Comparison of ENCODE assay signal across 20 cellular contexts in genomic region chr2:196173505-196173904, GRCh38. TPM values are rescaled to one million over a fixed set of nuclear protein-coding genes. Genes with fewer than 3 reads are reported as not detected.
DNase-seq lines count a peak whose midpoint lies in the region; ATAC-seq, FAIRE-seq and TF ChIP-seq lines count a peak whose summit lies in the region.
"Had no signal": no experiment of that assay in that cellular context is flagged by ENCODE, and none has a peak within 500 bp of the region (broad histone marks: within the 10 kb centered on the region; RNA-seq: fewer than 3 reads in every experiment).

No MANE protein-coding gene starts in this region.

- peaks cover 0 to 2% (median 0%) of the 10 kb centered on the region in 8 donors for H3K9me3 Mint-ChIP-seq in CD4-positive, alpha-beta memory T cell
- H3K9me3 Mint-ChIP-seq in IgD-negative memory B cell, result no peaks in the 10 kb centered on the region
- H3K9me3 Mint-ChIP-seq in activated CD8-positive, alpha-beta T cell treated with anti-CD3 and anti-CD28 coated beads, Interleukin-2, amount 10 ng/mL, durations not matched to agents 7 days and 5 days (ENCODE audit: insufficient read depth), result no peaks in the 10 kb centered on the region
- H3K9me3 Mint-ChIP-seq: dendritic cell treated with granulocyte-macrophage colony-stimulating factor and Interleukin-4, amounts not matched to agents 40 ng/mL and 50 ng/mL, for 4 days; HFFc6 had no signal

- TF ChIP-seq EP300 in HepG2 (IDR thresholded peaks at IDR 0.05; ENCODE audit: low read depth in 2 of 2, low read length in 2 of 2), result no peak
- TF ChIP-seq EP300 in HepG2 (CRISPR knock-in tag; IDR thresholded peaks at IDR 0.05; ENCODE audit: borderline replicate concordance), result no peak

- intact Hi-C loops in CD4-positive, alpha-beta memory T cell (cut with micrococcal nuclease), result loop anchor here (5.0 to 10.0 kb wide), 2 partner anchors 516 to 609 kb away; partner anchors contain the start of gene SLC39A10
- intact Hi-C loops in kidney (cut with DNase I) (no loop called here), HepG2 (cut with micrococcal nuclease; ENCODE audit: unreplicated experiment) (loop anchor here (5.0 kb wide), 1 partner anchor 106 kb away; the partner anchor contains the start of gene DNAH7)

- H3K79me2 ChIP-seq in HepG2 (ENCODE audit: insufficient read depth, low read length), result no peaks in the 10 kb centered on the region

- peaks cover 46 to 67% (median 53%) of the 10 kb centered on the region in 4 donors for H3K4me1 Mint-ChIP-seq in CD4-positive, alpha-beta memory T cell
- peaks cover 40 to 48% (median 47%) of the 10 kb centered on the region in 3 donors for H3K4me1 Mint-ChIP-seq in IgD-negative memory B cell
- peaks cover 50% of the 10 kb centered on the region for H3K4me1 Mint-ChIP-seq in activated CD8-positive, alpha-beta T cell treated with anti-CD3 and anti-CD28 coated beads, Interleukin-2, amount 10 ng/mL, durations not matched to agents 7 days and 5 days (ENCODE audit: low read depth)

- no peaks in the 10 kb centered on the region for H3K27me3 Mint-ChIP-seq in CD4-positive, alpha-beta memory T cell
- no peaks in the 10 kb centered on the region for H3K27me3 Mint-ChIP-seq in IgD-negative memory B cell
- no peaks in the 10 kb centered on the region for H3K27me3 Mint-ChIP-seq in activated CD8-positive, alpha-beta T cell treated with anti-CD3 and anti-CD28 coated beads, Interleukin-2, amount 10 ng/mL, durations not matched to agents 7 days and 5 days (ENCODE audit: low read depth)

- ATAC-seq in activated CD8-positive, alpha-beta T cell treated with anti-CD3 and anti-CD28 coated beads, Interleukin-2, amount 10 ng/mL, durations not matched to agents 7 days and 5 days, result no peak
- no peak for ATAC-seq in HepG2
- ATAC-seq: GM12878, left cardiac atrium, psoas muscle had no signal

- FAIRE-seq in kidney (lab: Jason Lieb, UNC) (no peak), HepG2 (lab: Jason Lieb, UNC) (no peak)
- FAIRE-seq: GM12878 had no signal

- no peak overlapping the region for H3K9ac ChIP-seq in kidney (ENCODE audit: low read length in 2 of 2)
- no peak overlapping the region for H3K9ac ChIP-seq in HepG2 (ENCODE audit: insufficient read depth, low read depth, low read length)
- H3K9ac ChIP-seq: BLaER1 had no signal

- peak overlapping the region in 1 of 2 donors; percentile 87 for H3K4me3 ChIP-seq in CD4-positive, alpha-beta memory T cell (ENCODE audit: low read length in 2 of 2)
- no peak overlapping the region for H3K4me3 ChIP-seq in brain microvascular endothelial cell (ENCODE audit: low read depth, low read length)
- H3K4me3 ChIP-seq in kidney (ENCODE audit: low read length in 2 of 2), result no peak overlapping the region
- H3K4me3 ChIP-seq in HepG2 (replicated peaks in 1 of 3; ENCODE audit: insufficient read depth in 1 of 3, low read depth in 2 of 3, low read length in 3 of 3), result no peak overlapping the region
- H3K4me3 ChIP-seq: BLaER1, GM12878, MG63, psoas muscle, tibial artery had no signal

- H3K36me3 ChIP-seq in CD4-positive, alpha-beta memory T cell (ENCODE audit: insufficient read depth, low read length), result no peaks in the 10 kb centered on the region
- H3K36me3 ChIP-seq in brain microvascular endothelial cell (replicated peaks), result peaks cover 3% of the 10 kb centered on the region
- no peaks in the 10 kb centered on the region for H3K36me3 ChIP-seq in kidney (ENCODE audit: control insufficient read depth in 1 of 2, insufficient read depth in 2 of 2, low read length in 2 of 2)
- no peaks in the 10 kb centered on the region for H3K36me3 ChIP-seq in HepG2 (replicated peaks in 1 of 2; ENCODE audit: control insufficient read depth in 1 of 2, insufficient read depth in 2 of 2, low read length in 2 of 2)
- H3K36me3 ChIP-seq: BLaER1, esophagus squamous epithelium, tibial artery had no signal

- no peak for TF ChIP-seq POLR2A in HepG2 (IDR thresholded peaks at IDR 0.05; ENCODE audit: insufficient read depth in 1 of 2, low read depth in 2 of 2, low read length in 2 of 2)

- peaks cover 17 to 22% of the 10 kb centered on the region in 2 donors for H3K36me3 Mint-ChIP-seq in CD4-positive, alpha-beta memory T cell
- peaks cover 7% of the 10 kb centered on the region for H3K36me3 Mint-ChIP-seq in IgD-negative memory B cell
- peaks cover 55% of the 10 kb centered on the region for H3K36me3 Mint-ChIP-seq in activated CD8-positive, alpha-beta T cell treated with anti-CD3 and anti-CD28 coated beads, Interleukin-2, amount 10 ng/mL, durations not matched to agents 7 days and 5 days (ENCODE audit: low read depth)

- H3K27ac Mint-ChIP-seq in CD4-positive, alpha-beta memory T cell, result peak overlapping the region; percentile 89 to 97 (median 91)
- H3K27ac Mint-ChIP-seq in IgD-negative memory B cell, result peak overlapping the region; percentile 88 to 97 (median 88)
- peak overlapping the region; percentile 85 for H3K27ac Mint-ChIP-seq in activated CD8-positive, alpha-beta T cell treated with anti-CD3 and anti-CD28 coated beads, Interleukin-2, amount 10 ng/mL, durations not matched to agents 7 days and 5 days
- H3K27ac Mint-ChIP-seq: dendritic cell treated with granulocyte-macrophage colony-stimulating factor and Interleukin-4, amounts not matched to agents 40 ng/mL and 50 ng/mL, for 4 days; HFFc6 had no signal

- in situ Hi-C loops in brain microvascular endothelial cell (cut with HindIII; ENCODE audit: low pct_ligation_motif_present, low sequenced_read_pairs), result no loop called here
- in situ Hi-C loops in HepG2 (cut with HindIII; ENCODE audit: extremely low pct_ligation_motif_present, low pct_unique_long_range_greater_than_20kb), result no loop called here

- no peak for TF ChIP-seq RAD21 in HepG2 (CRISPR knock-in tag; IDR thresholded peaks at IDR 0.05)

- WGBS in HepG2 (ENCODE audit: low lambda C conversion rate), result 40% methylated on average over 5 of the region's 5 CpGs

- CTCF ChIA-PET in CD4-positive, alpha-beta memory T cell (lab: Charles Lee; ENCODE audit: partially characterized antibody), result interaction anchor here (1.3 kb wide), 1 partner anchor 280 kb away, joined by 3 read pairs; no protein-coding TSS in a partner anchor
- CTCF ChIA-PET in activated CD8-positive, alpha-beta T cell treated with anti-CD3 and anti-CD28 coated beads, Interleukin-2, amount 10 ng/mL, durations not matched to agents 7 days and 5 days (lab: Charles Lee), result interaction anchor here (2.2 to 3.8 kb wide), 2 partner anchors 47 to 103 kb away, joined by 11 to 16 read pairs; no protein-coding TSS in a partner anchor
- CTCF ChIA-PET in HepG2 (lab: Yijun Ruan, JAX; ENCODE audit: low intra/inter-chr PET ratio, low total read pairs), result no interaction called here

- no TSS peak for BruUV-seq in HepG2 (replicated peaks; lab: Mats Ljungman, UMichigan)

- POLR2A ChIA-PET in CD4-positive, alpha-beta memory T cell (lab: Charles Lee; ENCODE audit: partially characterized antibody), result interaction anchor here (1.2 to 6.6 kb wide), 12 partner anchors 9 to 103 kb away, joined by 3 to 183 read pairs (median 86); no protein-coding TSS in a partner anchor
- POLR2A ChIA-PET in activated CD8-positive, alpha-beta T cell treated with anti-CD3 and anti-CD28 coated beads, Interleukin-2, amount 10 ng/mL, durations not matched to agents 7 days and 5 days (lab: Charles Lee), result interaction anchor here (1.2 to 11.0 kb wide), 7 partner anchors 11 to 102 kb away, joined by 3 to 348 read pairs (median 77); no protein-coding TSS in a partner anchor
- POLR2A ChIA-PET in HepG2 (lab: Yijun Ruan, JAX), result no interaction called here

- no peaks in the 10 kb centered on the region for H4K20me1 ChIP-seq in HepG2 (ENCODE audit: insufficient read depth, low read length)

- no peaks in the 10 kb centered on the region for H3K9me3 ChIP-seq in CD4-positive, alpha-beta memory T cell (ENCODE audit: control insufficient read depth in 1 of 2, low read length in 2 of 2)
- H3K9me3 ChIP-seq in kidney (ENCODE audit: control insufficient read depth in 1 of 2, low read length in 2 of 2) (no peaks in the 10 kb centered on the region), HepG2 (ENCODE audit: low read length) (no peaks in the 10 kb centered on the region)
- H3K9me3 ChIP-seq: BLaER1, esophagus squamous epithelium, MG63, psoas muscle, tibial artery had no signal

- H3K27me3 ChIP-seq in CD4-positive, alpha-beta memory T cell (ENCODE audit: insufficient read depth, low read length), result no peaks in the 10 kb centered on the region
- H3K27me3 ChIP-seq in brain microvascular endothelial cell (replicated peaks), result no peaks in the 10 kb centered on the region
- H3K27me3 ChIP-seq in HepG2 (ENCODE audit: control insufficient read depth in 1 of 2, insufficient read depth in 2 of 2, low read length in 2 of 2), result peaks cover 3 to 29% of the 10 kb centered on the region in 2 experiments; a peak in 4 of 5 replicates
- H3K27me3 ChIP-seq: BLaER1, esophagus squamous epithelium, MG63, tibial artery had no signal

- H3K4me2 ChIP-seq in HepG2 (ENCODE audit: low read depth, low read length), result no peak overlapping the region
- H3K4me2 ChIP-seq: BLaER1 had no signal

- no peak overlapping the region for H2AFZ ChIP-seq in HepG2 (ENCODE audit: low read length)

- H3K4me3 Mint-ChIP-seq in CD4-positive, alpha-beta memory T cell, result peak overlapping the region; percentile 77 to 90 (median 82)
- peak overlapping the region; percentile 9 to 99 (median 96) for H3K4me3 Mint-ChIP-seq in IgD-negative memory B cell
- peak overlapping the region; percentile 78 for H3K4me3 Mint-ChIP-seq in activated CD8-positive, alpha-beta T cell treated with anti-CD3 and anti-CD28 coated beads, Interleukin-2, amount 10 ng/mL, durations not matched to agents 7 days and 5 days
- H3K4me3 Mint-ChIP-seq: dendritic cell treated with granulocyte-macrophage colony-stimulating factor and Interleukin-4, amounts not matched to agents 40 ng/mL and 50 ng/mL, for 4 days; HFFc6 had no signal

- no peak for TF ChIP-seq CTCF in brain microvascular endothelial cell (IDR thresholded peaks at IDR 0.05; ENCODE audit: low read depth, low read length, missing control alignments)
- TF ChIP-seq CTCF in kidney (IDR thresholded peaks at IDR 0.05; ENCODE audit: borderline replicate concordance, extremely low read depth, insufficient read depth), result no peak
- TF ChIP-seq CTCF in HepG2 (CRISPR knock-in tag; IDR thresholded peaks at IDR 0.05), result no peak

- H3K27ac ChIP-seq in CD4-positive, alpha-beta memory T cell (ENCODE audit: low read depth, low read length), result peak overlapping the region; percentile 83
- no peak overlapping the region for H3K27ac ChIP-seq in brain microvascular endothelial cell
- H3K27ac ChIP-seq in kidney (ENCODE audit: low read depth in 2 of 2, low read length in 2 of 2), result no peak overlapping the region
- H3K27ac ChIP-seq in HepG2 (ENCODE audit: extremely low read length, insufficient read depth, low read length), result no peak overlapping the region
- H3K27ac ChIP-seq: BLaER1, psoas muscle, tibial artery had no signal

- peaks cover 65% of the 10 kb centered on the region for H3K4me1 ChIP-seq in CD4-positive, alpha-beta memory T cell (ENCODE audit: insufficient read depth, low read length)
- H3K4me1 ChIP-seq in kidney (ENCODE audit: control insufficient read depth in 1 of 2, insufficient read depth in 1 of 2, low read depth in 1 of 2, low read length in 2 of 2), result peaks cover 0 to 3% of the 10 kb centered on the region in 2 donors
- peaks cover 16% of the 10 kb centered on the region for H3K4me1 ChIP-seq in HepG2 (ENCODE audit: insufficient read depth, low read length)

- DNase-seq in CD4-positive, alpha-beta memory T cell, result no peak
- DNase-seq in activated CD8-positive, alpha-beta T cell treated with anti-CD3 and anti-CD28 coated beads, Interleukin-2, amount 10 ng/mL, durations not matched to agents 7 days and 5 days, result no peak
- DNase-seq in kidney tubule cell (ENCODE audit: low spot score) (peak; percentile 48), brain microvascular endothelial cell (no peak), kidney (no peak), AG08395 (ENCODE audit: low spot score) (no peak), HepG2 (ENCODE audit: low spot score) (no peak)
- DNase-seq: activated CD8-positive, alpha-beta memory T cell treated with anti-CD3 and anti-CD28 coated beads for 24 hours; esophagus squamous epithelium; HFFc6; left cardiac atrium; MG63; NCI-H2081 treated with DMSO at 0.1 percent for 48 hours; NCI-H774; psoas muscle; tibial artery had no signal

RNA-seq across cellular contexts. Expression of gene STK17B, which starts 2.1 kb away (rescaled TPM):
- 100 to 1,000 TPM; 234 to 243 TPM for total RNA-seq in CD4-positive, alpha-beta memory T cell
- polyA plus RNA-seq in CD4-positive, alpha-beta memory T cell, result 10 to 100 TPM; 79.7 to 93.1 TPM
- polyA plus RNA-seq in IgD-negative memory B cell, result 71.9 TPM
- 100 to 1,000 TPM; 453 to 469 TPM for total RNA-seq in activated CD8-positive, alpha-beta T cell treated with anti-CD3 and anti-CD28 coated beads, Interleukin-2, amount 10 ng/mL, durations not matched to agents 7 days and 5 days
- 41.0 TPM for total RNA-seq in kidney
- polyA plus RNA-seq in kidney (ENCODE audit: insufficient read depth, low read depth, low replicate concordance), result 3.4 TPM
- total RNA-seq in HepG2 (2016; rRNA removed; fragmentation: Illumina TruSeq; extraction: Trizol), result 4.5 and 7.7 TPM in 2 replicates
- total RNA-seq in HepG2 (2016; cell fraction: cytosol; rRNA removed; fragmentation: Illumina TruSeq; extraction: Trizol; ENCODE audit: low read depth), result 0.79 and 0.81 TPM in 2 replicates
- 5.5 and 7.2 TPM in 2 replicates for total RNA-seq in HepG2 (2016; cell fraction: insoluble cytoplasmic fraction; rRNA removed; fragmentation: Illumina TruSeq; extraction: Trizol)
- total RNA-seq in HepG2 (2016; cell fraction: membrane; rRNA removed; fragmentation: Illumina TruSeq; extraction: Trizol), result 1.8 and 2.5 TPM in 2 replicates
- 2.8 and 6.3 TPM in 2 replicates for total RNA-seq in HepG2 (2016; cell fraction: nucleus; rRNA removed; fragmentation: Illumina TruSeq; extraction: Trizol)
- 0.81 and 1.6 TPM in 2 replicates for polyA plus RNA-seq in HepG2 (2011; rRNA removed)
- 0.40 and 0.53 TPM in 2 replicates for polyA plus RNA-seq in HepG2 (2011; cell fraction: cytosol; rRNA removed)
- 0.35 and 0.72 TPM in 2 replicates for polyA plus RNA-seq in HepG2 (2011; cell fraction: nucleus; rRNA removed)
- 0.59 and 1.3 TPM in 2 replicates for polyA plus RNA-seq in HepG2 (2012)
- polyA plus RNA-seq in HepG2 (2016; cell fraction: cytosol; fragmentation: Illumina TruSeq; extraction: Trizol; ENCODE audit: low read depth), result 0.07 and 0.19 TPM in 2 replicates
- 3.2 and 3.6 TPM in 2 replicates for polyA plus RNA-seq in HepG2 (2016; cell fraction: insoluble cytoplasmic fraction; fragmentation: Illumina TruSeq; extraction: Trizol; ENCODE audit: low read depth)
- 0.57 and 0.81 TPM in 2 replicates for polyA plus RNA-seq in HepG2 (2016; cell fraction: membrane; fragmentation: Illumina TruSeq; extraction: Trizol; ENCODE audit: low read depth)
- 2.1 TPM in 2 replicates for polyA plus RNA-seq in HepG2 (2016; cell fraction: nucleus; fragmentation: Illumina TruSeq; extraction: Trizol; ENCODE audit: insufficient read depth, low read depth)
- 0.32 and 2.3 TPM in 2 replicates for polyA minus RNA-seq in HepG2 (2011; rRNA and poly(A)+ RNA removed; ENCODE audit: low replicate concordance)
- 1.6 and 1.8 TPM in 2 replicates for polyA minus RNA-seq in HepG2 (2011; cell fraction: cytosol; rRNA and poly(A)+ RNA removed)
- 4.1 and 6.6 TPM in 2 replicates for polyA minus RNA-seq in HepG2 (2011; cell fraction: nucleus; rRNA and poly(A)+ RNA removed)
